Comparison of ENCODE assay signal across 13 cellular contexts in the genomic region with DNA sequence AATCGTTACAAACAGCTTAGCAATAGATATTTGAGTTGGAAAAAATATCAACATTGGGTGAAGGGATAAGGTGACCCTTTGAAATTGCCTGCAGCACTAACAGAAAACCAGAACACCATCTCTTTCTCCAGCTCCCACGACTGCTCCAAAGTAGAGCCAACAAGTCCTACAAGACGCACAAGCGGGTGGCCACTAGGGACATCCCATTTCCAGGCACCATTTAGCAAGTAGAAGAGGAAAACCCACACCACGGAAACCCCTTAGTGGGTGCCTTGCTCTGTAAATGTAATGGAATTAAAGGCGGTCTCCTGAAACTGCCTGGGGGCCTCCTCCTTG. TPM values are rescaled to one million over a fixed set of nuclear protein-coding genes. Genes with fewer than 3 reads are reported as not detected.
DNase-seq lines count a peak whose midpoint lies in the region; ATAC-seq, FAIRE-seq and TF ChIP-seq lines count a peak whose summit lies in the region.
"Had no signal": no experiment of that assay in that cellular context is flagged by ENCODE, and none has a peak within 500 bp of the region (broad histone marks: within the 10 kb centered on the region; RNA-seq: fewer than 3 reads in every experiment).

No MANE protein-coding gene starts in this region.

- H3K9ac ChIP-seq in HepG2 (ENCODE audit: insufficient read depth, low read depth, low read length) = no peak overlapping the region

- no peak for TF ChIP-seq EP300 in HepG2 (IDR thresholded peaks at IDR 0.05; ENCODE audit: low read depth in 2 of 2, low read length in 2 of 2)
- no peak for TF ChIP-seq EP300 in HepG2 (CRISPR knock-in tag; IDR thresholded peaks at IDR 0.05; ENCODE audit: borderline replicate concordance)

- peaks cover 3% of the 10 kb centered on the region for H3K36me3 Mint-ChIP-seq in nephron (ENCODE audit: low read depth)
- no peaks in the 10 kb centered on the region for H3K36me3 Mint-ChIP-seq in activated CD4-positive, alpha-beta T cell treated with anti-CD3 and anti-CD28 coated beads, Interleukin-2, amount 10 ng/mL, durations not matched to agents 7 days and 5 days (ENCODE audit: low read depth)

- POLR2A ChIA-PET in HepG2 (lab: Yijun Ruan, JAX) = no interaction called here
- POLR2A ChIA-PET in activated CD4-positive, alpha-beta T cell treated with anti-CD3 and anti-CD28 coated beads, Interleukin-2, amount 10 ng/mL, durations not matched to agents 7 days and 5 days (lab: Charles Lee) = no interaction called here

- FAIRE-seq in HepG2 (lab: Jason Lieb, UNC) = no peak
- FAIRE-seq: GM12891 had no signal

- no peak overlapping the region for H3K4me2 ChIP-seq in HepG2 (ENCODE audit: low read depth, low read length)

- H3K36me3 ChIP-seq in right lobe of liver = no peaks in the 10 kb centered on the region
- H3K36me3 ChIP-seq in HepG2 (replicated peaks in 1 of 2; ENCODE audit: control insufficient read depth in 1 of 2, insufficient read depth in 2 of 2, low read length in 2 of 2) = no peaks in the 10 kb centered on the region
- no peaks in the 10 kb centered on the region for H3K36me3 ChIP-seq in esophagus squamous epithelium

- peaks cover 20% of the 10 kb centered on the region for H3K27me3 Mint-ChIP-seq in nephron (ENCODE audit: low read depth)
- H3K27me3 Mint-ChIP-seq in activated CD4-positive, alpha-beta T cell treated with anti-CD3 and anti-CD28 coated beads, Interleukin-2, amount 10 ng/mL, durations not matched to agents 7 days and 5 days = peaks cover 57% of the 10 kb centered on the region

- peaks cover 29% of the 10 kb centered on the region for H3K4me1 Mint-ChIP-seq in nephron
- no peaks in the 10 kb centered on the region for H3K4me1 Mint-ChIP-seq in activated CD4-positive, alpha-beta T cell treated with anti-CD3 and anti-CD28 coated beads, Interleukin-2, amount 10 ng/mL, durations not matched to agents 7 days and 5 days

- no peak for DNase-seq in right lobe of liver
- DNase-seq in HepG2 (ENCODE audit: low spot score) = no peak
- DNase-seq in esophagus squamous epithelium (lab: John Stamatoyannopoulos, UW) = no peak
- no peak for DNase-seq in NCI-H1105 (lab: John Stamatoyannopoulos, UW)
- no peak for DNase-seq in activated CD4-positive, alpha-beta T cell treated with anti-CD3 and anti-CD28 coated beads, Interleukin-2, amount 10 ng/mL, durations not matched to agents 7 days and 5 days
- DNase-seq in activated naive CD4-positive, alpha-beta T cell (lab: John Stamatoyannopoulos, UW) = no peak
- DNase-seq: effector memory CD4-positive, alpha-beta T cell; midbrain; stimulated activated CD4-positive, alpha-beta T cell treated with anti-CD3 and anti-CD28 coated beads, Interleukin-4, amount 100 ng/mL, for 1 hour; T-helper 2 cell had no signal

- H3K9me3 Mint-ChIP-seq in nephron = peaks cover 12% of the 10 kb centered on the region
- no peaks in the 10 kb centered on the region for H3K9me3 Mint-ChIP-seq in activated CD4-positive, alpha-beta T cell treated with anti-CD3 and anti-CD28 coated beads, Interleukin-2, amount 10 ng/mL, durations not matched to agents 7 days and 5 days

- ATAC-seq in right lobe of liver = no peak
- ATAC-seq in HepG2 = no peak
- no peak for ATAC-seq in HG03135 (IDR thresholded peaks at IDR 0.05; ENCODE audit: unreplicated experiment)

- peak overlapping the region; percentile 11 to 43 (median 23) for H3K27ac Mint-ChIP-seq in nephron
- no peak overlapping the region for H3K27ac Mint-ChIP-seq in activated CD4-positive, alpha-beta T cell treated with anti-CD3 and anti-CD28 coated beads, Interleukin-2, amount 10 ng/mL, durations not matched to agents 7 days and 5 days

- H3K27me3 ChIP-seq in right lobe of liver (peaks cover 0 to 6% of the 10 kb centered on the region in 2 donors), HepG2 (ENCODE audit: control insufficient read depth in 1 of 2, insufficient read depth in 2 of 2, low read length in 2 of 2) (no peaks in the 10 kb centered on the region; a peak in 1 of 5 replicates), esophagus squamous epithelium (peaks cover 0 to 44% (median 2%) of the 10 kb centered on the region in 4 donors)

- CTCF ChIA-PET in HepG2 (lab: Yijun Ruan, JAX; ENCODE audit: low intra/inter-chr PET ratio, low total read pairs) = no interaction called here
- CTCF ChIA-PET in activated CD4-positive, alpha-beta T cell treated with anti-CD3 and anti-CD28 coated beads, Interleukin-2, amount 10 ng/mL, durations not matched to agents 7 days and 5 days (lab: Charles Lee) = no interaction called here

- H3K27ac ChIP-seq in right lobe of liver (no peak overlapping the region), HepG2 (ENCODE audit: extremely low read length, insufficient read depth, low read length) (no peak overlapping the region), esophagus squamous epithelium (peak overlapping the region in 3 of 4 donors; percentile 56 to 80 (median 73))

- H3K4me3 ChIP-seq in right lobe of liver (peak overlapping the region; percentile 12 to 26 (median 16)), HepG2 (replicated peaks in 1 of 3; ENCODE audit: insufficient read depth in 1 of 3, low read depth in 2 of 3, low read length in 3 of 3) (no peak overlapping the region), esophagus squamous epithelium (peak overlapping the region; percentile 22 to 62 (median 45))

- intact Hi-C loops in right lobe of liver (cut with DNase I) (no loop called here), HepG2 (cut with micrococcal nuclease; ENCODE audit: unreplicated experiment) (no loop called here), esophagus squamous epithelium (cut with DNase I) (no loop called here)

- H3K9me3 ChIP-seq in right lobe of liver (no peaks in the 10 kb centered on the region), HepG2 (ENCODE audit: low read length) (no peaks in the 10 kb centered on the region), esophagus squamous epithelium (no peaks in the 10 kb centered on the region)

- H3K4me3 Mint-ChIP-seq in nephron = peak overlapping the region; percentile 89 to 94 (median 91)
- H3K4me3 Mint-ChIP-seq in activated CD4-positive, alpha-beta T cell treated with anti-CD3 and anti-CD28 coated beads, Interleukin-2, amount 10 ng/mL, durations not matched to agents 7 days and 5 days = no peak overlapping the region

- H4K20me1 ChIP-seq in HepG2 (ENCODE audit: insufficient read depth, low read length) = no peaks in the 10 kb centered on the region

- no TSS peak for BruUV-seq in HepG2 (replicated peaks; lab: Mats Ljungman, UMichigan)

- no peak overlapping the region for H2AFZ ChIP-seq in HepG2 (ENCODE audit: low read length)

- TF ChIP-seq RAD21 in HepG2 (CRISPR knock-in tag; IDR thresholded peaks at IDR 0.05) = no peak

- no peak for TF ChIP-seq CTCF in right lobe of liver (IDR thresholded peaks at IDR 0.05)
- no peak for TF ChIP-seq CTCF in HepG2 (CRISPR knock-in tag; IDR thresholded peaks at IDR 0.05)
- no peak for TF ChIP-seq CTCF in esophagus squamous epithelium (IDR thresholded peaks at IDR 0.05)
- no peak for TF ChIP-seq CTCF in nephron (IDR thresholded peaks at IDR 0.05; ENCODE audit: unreplicated experiment in 3 of 3)

- peaks cover 0 to 7% (median 0%) of the 10 kb centered on the region in 4 donors for H3K4me1 ChIP-seq in right lobe of liver
- H3K4me1 ChIP-seq in HepG2 (ENCODE audit: insufficient read depth, low read length) = no peaks in the 10 kb centered on the region
- peaks cover 0 to 21% (median 3%) of the 10 kb centered on the region in 3 donors for H3K4me1 ChIP-seq in esophagus squamous epithelium

- in situ Hi-C loops in HepG2 (cut with HindIII; ENCODE audit: extremely low pct_ligation_motif_present, low pct_unique_long_range_greater_than_20kb) = no loop called here

- TF ChIP-seq POLR2A in right lobe of liver (IDR thresholded peaks at IDR 0.05) (no peak), HepG2 (IDR thresholded peaks at IDR 0.05; ENCODE audit: insufficient read depth in 1 of 2, low read depth in 2 of 2, low read length in 2 of 2) (no peak), esophagus squamous epithelium (IDR thresholded peaks at IDR 0.05) (no peak)

- H3K79me2 ChIP-seq in HepG2 (ENCODE audit: insufficient read depth, low read length) = no peaks in the 10 kb centered on the region

- WGBS in right lobe of liver (ENCODE audit: insufficient coverage, low coverage, low lambda C conversion rate, missing lambda C conversion rate) = 44% methylated on average over 4 of the region's 6 CpGs
- 50% methylated on average over 5 of the region's 6 CpGs for whole genome bisulfite sequencing in HepG2 (ENCODE audit: low lambda C conversion rate)
- 58 to 63% methylated on average over 2 to 5 of the region's 6 CpGs for WGBS in esophagus squamous epithelium, 2 donors

TF ChIP-seq in HepG2, 621 proteins besides CTCF, POLR2A, EP300 and RAD21:
- TF ChIP-seq SOX13 (IDR thresholded peaks at IDR 0.05) (no peak), SOX13 (CRISPR knock-in tag; conservative IDR thresholded peaks at IDR 0.05 in 1 of 2, IDR thresholded peaks at IDR 0.05 in 1 of 2) (no peak)

RNA-seq across cellular contexts. Expression of a gene that starts 1.9 kb away (rescaled TPM):
- total RNA-seq in right lobe of liver (1 to 10 TPM in 1 of 6 experiments, under 1 TPM in 5; 0.38 to 1.2 (median 0.78) TPM), HepG2 (2016; rRNA removed; fragmentation: Illumina TruSeq; extraction: Trizol) (0.06 and 0.11 TPM in 2 replicates), esophagus squamous epithelium (1 to 10 TPM in 3 of 4 donors, under 1 TPM in 1; 0.64 to 9.5 (median 2.3) TPM)
- not detected in 2 replicates for total RNA-seq in HepG2 (2016; cell fraction: cytosol; rRNA removed; fragmentation: Illumina TruSeq; extraction: Trizol; ENCODE audit: low read depth)
- total RNA-seq in HepG2 (2016; cell fraction: insoluble cytoplasmic fraction; rRNA removed; fragmentation: Illumina TruSeq; extraction: Trizol) = 0.04 and 0.15 TPM in 2 replicates
- total RNA-seq in HepG2 (2016; cell fraction: membrane; rRNA removed; fragmentation: Illumina TruSeq; extraction: Trizol) = not detected in 2 replicates
- 0.09 and 0.12 TPM in 2 replicates for total RNA-seq in HepG2 (2016; cell fraction: nucleus; rRNA removed; fragmentation: Illumina TruSeq; extraction: Trizol)
- polyA plus RNA-seq in HepG2 (2011; rRNA removed) = not detected in 2 replicates
- polyA plus RNA-seq in HepG2 (2011; cell fraction: cytosol; rRNA removed) = not detected in 2 replicates
- not detected in 2 replicates for polyA plus RNA-seq in HepG2 (2011; cell fraction: nucleus; rRNA removed)
- not detected in 2 replicates for polyA plus RNA-seq in HepG2 (2012)
- not detected in 2 replicates for polyA plus RNA-seq in HepG2 (2016; cell fraction: cytosol; fragmentation: Illumina TruSeq; extraction: Trizol; ENCODE audit: low read depth)
- polyA plus RNA-seq in HepG2 (2016; cell fraction: insoluble cytoplasmic fraction; fragmentation: Illumina TruSeq; extraction: Trizol; ENCODE audit: low read depth) = not detected in 2 replicates
- polyA plus RNA-seq in HepG2 (2016; cell fraction: membrane; fragmentation: Illumina TruSeq; extraction: Trizol; ENCODE audit: low read depth) = not detected in 2 replicates
- polyA plus RNA-seq in HepG2 (2016; cell fraction: nucleus; fragmentation: Illumina TruSeq; extraction: Trizol; ENCODE audit: insufficient read depth, low read depth) = not detected in 2 replicates
- 0.84 TPM in 1 of 2 replicates, not detected in the other for polyA minus RNA-seq in HepG2 (2011; rRNA and poly(A)+ RNA removed; ENCODE audit: low replicate concordance)
- polyA minus RNA-seq in HepG2 (2011; cell fraction: cytosol; rRNA and poly(A)+ RNA removed) = not detected in 2 replicates
- polyA minus RNA-seq in HepG2 (2011; cell fraction: nucleus; rRNA and poly(A)+ RNA removed) = not detected in 2 replicates
- not detected for total RNA-seq in activated CD4-positive, alpha-beta T cell treated with anti-CD3 and anti-CD28 coated beads, Interleukin-2, amount 10 ng/mL, durations not matched to agents 7 days and 5 days

Comparison
In these comparisons a context has a peak if more than half of its experiments do, and no peak if none do; other contexts are left out.
1. H3K4me3 ChIP-seq: peak in right lobe of liver (3 of 3) and esophagus squamous epithelium (4 of 4); none in HepG2 (0 of 3).
2. H3K27ac ChIP-seq: peak in esophagus squamous epithelium (3 of 4); none in right lobe of liver (0 of 3) and HepG2 (single experiment).